ENCODE assay signal across 22 cellular contexts in the genomic region with DNA sequence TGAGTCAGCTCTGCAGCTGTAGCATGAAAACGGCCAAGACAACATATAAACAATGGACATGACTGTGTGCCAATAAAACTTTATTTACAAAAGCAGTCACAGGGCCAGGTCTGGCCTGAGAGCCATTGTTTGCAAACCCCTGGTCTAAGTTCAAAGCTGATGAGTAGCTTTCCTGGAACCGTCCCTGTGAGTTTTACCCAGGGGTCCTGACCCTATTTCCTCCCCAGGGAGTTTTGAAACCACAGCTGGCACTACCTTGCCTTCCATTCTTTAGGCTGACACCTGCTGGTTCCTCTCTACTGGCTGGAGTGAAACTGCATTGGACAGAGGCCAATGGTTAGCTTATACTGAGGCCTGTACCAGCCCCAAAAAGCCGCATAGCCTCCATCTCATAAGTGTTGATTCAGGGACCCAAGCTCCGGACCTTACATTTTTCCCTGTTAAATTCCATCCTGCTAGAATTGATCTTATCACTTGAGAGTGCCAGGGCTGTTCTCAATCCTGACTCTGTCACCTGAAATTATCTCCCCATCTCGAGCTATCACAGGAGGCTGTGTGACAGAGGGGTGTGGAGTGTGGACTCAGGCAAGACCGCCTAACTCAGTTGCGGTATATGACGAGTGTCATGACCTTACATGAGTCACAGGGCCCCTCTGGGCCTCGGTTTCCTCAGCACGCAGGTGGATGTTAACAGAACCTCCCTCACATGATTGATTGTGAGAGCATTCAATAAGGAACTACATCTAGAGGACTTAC.
A peak's percentile ranks its signal among the peaks of the same experiment; 100 is the strongest.
DNase-seq lines count a peak whose midpoint lies in the region; ATAC-seq and TF ChIP-seq lines count a peak whose summit lies in the region.
"Had no signal": no experiment of that assay in that cellular context is flagged by ENCODE, and none has a peak within 500 bp of the region (broad histone marks: within the 10 kb centered on the region; RNA-seq: fewer than 3 reads in every experiment).

No MANE protein-coding gene starts in this region.

- H3K4me3 ChIP-seq in MG63 (no peak overlapping the region), spleen (no peak overlapping the region)
- H3K4me3 ChIP-seq: adrenal gland, cardiac muscle cell, dorsolateral prefrontal cortex, skin epidermis, upper lobe of left lung had no signal

- no peak for ATAC-seq in GM21786 (IDR thresholded peaks at IDR 0.05; ENCODE audit: unreplicated experiment)
- ATAC-seq: naive thymus-derived CD8-positive, alpha-beta T cell; stimulated activated naive CD8-positive, alpha-beta T cell treated with anti-CD3 and anti-CD28 coated beads, Interleukin-15, amount 100 ng/mL, for 72 hours had no signal

- DNase-seq in GM13976 (ENCODE audit: low spot score) = peak; percentile 2
- peak; percentile 64 for DNase-seq in MG63
- DNase-seq in RWPE1 (ENCODE audit: low spot score) = no peak
- peak; percentile 53 for DNase-seq in islet precursor cell
- no peak for DNase-seq in activated naive CD4-positive, alpha-beta T cell (lab: John Stamatoyannopoulos, UW)
- no peak for DNase-seq in spleen
- DNase-seq in T-helper 1 cell = no peak
- DNase-seq: activated CD4-positive, CD25-positive, alpha-beta regulatory T cell treated with anti-CD3 and anti-CD28 coated beads, Interleukin-2, amount 50 U/mL, for 72 hours; activated effector memory CD4-positive, alpha-beta T cell treated with Interleukin-2 at 50 U/mL for 16 hours; erythroblast; mesendoderm; naive thymus-derived CD8-positive, alpha-beta T cell; NCI-H1436; NCI-H446; stimulated activated CD4-positive, alpha-beta T cell treated with anti-CD3 and anti-CD28 coated beads, Interleukin-2, amount 100 ng/mL, for 48 hours; stimulated activated naive CD8-positive, alpha-beta T cell treated with anti-CD3 and anti-CD28 coated beads, Interleukin-15, amount 100 ng/mL, for 72 hours; upper lobe of left lung had no signal

- no peaks in the 10 kb centered on the region; the same call in 1 of the 2 replicates for H3K9me3 ChIP-seq in MG63
- peaks cover 0 to 23% (median 7%) of the 10 kb centered on the region in 8 donors for H3K9me3 ChIP-seq in spleen
- H3K9me3 ChIP-seq: adrenal gland had no signal

- WGBS in spleen, 5 donors = 75 to 84% (median 77%) methylated on average over 10 of the region's 10 CpGs

- intact Hi-C loops in spleen (cut with DNase I; ENCODE audit: low total_unique reads) = no loop called here

- no peak for TF ChIP-seq CTCF in GM13976 (IDR thresholded peaks at IDR 0.05; ENCODE audit: borderline replicate concordance, control extremely low read depth, extremely low read depth, insufficient read depth, missing control alignments)
- no peak for TF ChIP-seq CTCF in RWPE1 (conservative IDR thresholded peaks at IDR 0.05; ENCODE audit: low read depth)
- TF ChIP-seq CTCF in spleen (IDR thresholded peaks at IDR 0.05 in 8 of 11, conservative IDR thresholded peaks at IDR 0.05 in 3 of 11) = no peak

- in situ Hi-C loops in GM13976 (cut with MboI; ENCODE audit: low sequenced_read_pairs, unreplicated experiment) = no loop called here

- CTCF ChIA-PET in RWPE1 (lab: Yijun Ruan, JAX) = no interaction called here

- no peaks in the 10 kb centered on the region for H3K4me1 ChIP-seq in spleen
- H3K4me1 ChIP-seq: upper lobe of left lung had no signal

- peak overlapping the region; percentile 53 for H3K27ac ChIP-seq in RWPE1
- no peak overlapping the region for H3K27ac ChIP-seq in spleen
- H3K27ac ChIP-seq: adrenal gland, cardiac muscle cell, dorsolateral prefrontal cortex, skin epidermis, upper lobe of left lung had no signal

- no peak for TF ChIP-seq POLR2A in spleen (IDR thresholded peaks at IDR 0.05)

- H3K27me3 ChIP-seq in MG63 (no peaks in the 10 kb centered on the region), spleen (replicated peaks in 1 of 7) (peaks cover 0 to 68% (median 14%) of the 10 kb centered on the region in 7 donors)
- H3K27me3 ChIP-seq: upper lobe of left lung had no signal

- H3K36me3 ChIP-seq in MG63 (no peaks in the 10 kb centered on the region), spleen (no peaks in the 10 kb centered on the region)
- H3K36me3 ChIP-seq: adrenal gland, cardiac muscle cell, upper lobe of left lung had no signal

- POLR2A ChIA-PET in RWPE1 (lab: Yijun Ruan, JAX; ENCODE audit: low non-redundant PET) = no interaction called here

Comparison
In these comparisons a context has a peak if more than half of its experiments do, and no peak if none do; other contexts are left out.
1. DNase-seq: peak in GM13976 (single experiment), MG63 (single experiment) and islet precursor cell (single experiment); none in RWPE1 (single experiment), activated naive CD4-positive, alpha-beta T cell (0 of 4), spleen (single experiment) and T-helper 1 cell (0 of 5).